Comparison of ENCODE assay signal across 34 cellular contexts in the genomic region with DNA sequence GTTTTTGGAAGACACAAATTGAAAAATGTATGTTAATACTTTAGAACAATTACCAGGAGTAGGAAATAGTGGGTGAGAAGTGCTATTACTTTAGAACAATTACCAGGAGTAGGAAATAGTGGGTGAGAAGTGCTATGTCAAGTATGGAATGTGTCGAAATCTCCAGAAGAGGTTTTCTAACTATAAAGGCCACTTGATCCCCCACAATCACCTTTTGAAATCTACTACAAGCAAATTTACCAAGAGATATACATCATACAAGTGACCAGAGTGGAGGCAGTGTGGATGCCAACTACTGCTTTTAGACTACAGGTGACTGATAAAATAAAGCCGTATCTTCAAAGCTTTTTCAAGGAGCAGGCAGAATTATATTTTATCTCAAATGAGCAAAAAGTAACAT. TPM values are rescaled to one million over a fixed set of nuclear protein-coding genes. Genes with fewer than 3 reads are reported as not detected.
"Had no signal": no experiment of that assay in that cellular context is flagged by ENCODE, and none has a peak within 500 bp of the region (broad histone marks: within the 10 kb centered on the region; RNA-seq: fewer than 3 reads in every experiment).

No MANE protein-coding gene starts in this region.

- H3K9me2 ChIP-seq: SK-N-SH had no signal

- H3K27ac Mint-ChIP-seq: activated CD4-positive, alpha-beta T cell treated with anti-CD3 and anti-CD28 coated beads for 36 hours; activated CD4-positive, alpha-beta T cell treated with anti-CD3 and anti-CD28 coated beads, Interleukin-2, amount 10 ng/mL, durations not matched to agents 7 days and 5 days; activated CD8-positive, alpha-beta T cell treated with anti-CD3 and anti-CD28 coated beads, Interleukin-2, amount 10 ng/mL, durations not matched to agents 7 days and 5 days; activated naive CD4-positive, alpha-beta T cell treated with anti-CD3 and anti-CD28 coated beads, Interleukin-2, amount 50 U/mL, for 24 hours; activated naive CD8-positive, alpha-beta T cell treated with anti-CD3 and anti-CD28 coated beads, Interleukin-2, amount 10 ng/mL, durations not matched to agents 7 days and 5 days; activated T-cell treated with anti-CD3 and anti-CD28 coated beads, Interleukin-2, amount 50 U/mL, for 24 hours; activated T-helper 2 cell treated with anti-CD3 and anti-CD28 coated beads, Interferon-gamma antibody, Interleukin-2, Interleukin-4, amounts not matched to agents 10 μg/mL and 5 μg/mL and 100 μg/mL, durations not matched to agents 14 hours and 24 hours and 36 hours; T-helper 1 cell treated with Interleukin-12 subunit alpha and Interleukin-12 subunit beta and Interleukin-4 antibody, amounts not matched to agents 30 μg/mL and 1 μg/mL, for 36 hours; T-helper 2 cell treated with Interferon-gamma antibody and Interleukin-4, amounts not matched to agents 5 μg/mL and 100 μg/mL, for 36 hours; WTC11 had no signal

- H3K27me3 ChIP-seq: ascending aorta, cardiac muscle cell, MG63, Peyer's patch, SJSA1 had no signal

- H3K9me3 Mint-ChIP-seq: activated naive CD4-positive, alpha-beta T cell treated with anti-CD3 and anti-CD28 coated beads, Interleukin-2, amount 50 U/mL, for 24 hours; activated naive CD8-positive, alpha-beta T cell treated with anti-CD3 and anti-CD28 coated beads, Interleukin-2, amount 10 ng/mL, durations not matched to agents 7 days and 5 days; activated T-helper 2 cell treated with anti-CD3 and anti-CD28 coated beads, Interferon-gamma antibody, Interleukin-2, Interleukin-4, amounts not matched to agents 10 μg/mL and 5 μg/mL and 100 μg/mL, durations not matched to agents 14 hours and 24 hours and 36 hours; central memory CD8-positive, alpha-beta T cell; T-helper 2 cell treated with Interferon-gamma antibody and Interleukin-4, amounts not matched to agents 5 μg/mL and 100 μg/mL, for 36 hours had no signal

- H3K4me3 ChIP-seq: ascending aorta, cardiac muscle cell, MG63, Peyer's patch, SJSA1 had no signal

- H3K4me1 Mint-ChIP-seq: activated CD4-positive, alpha-beta T cell treated with anti-CD3 and anti-CD28 coated beads for 36 hours; activated CD4-positive, alpha-beta T cell treated with anti-CD3 and anti-CD28 coated beads, Interleukin-2, amount 10 ng/mL, durations not matched to agents 7 days and 5 days; activated naive CD4-positive, alpha-beta T cell treated with anti-CD3 and anti-CD28 coated beads, Interleukin-2, amount 50 U/mL, for 24 hours; activated naive CD8-positive, alpha-beta T cell treated with anti-CD3 and anti-CD28 coated beads, Interleukin-2, amount 10 ng/mL, durations not matched to agents 7 days and 5 days had no signal

- DNase-seq: activated CD4-positive, alpha-beta T cell treated with anti-CD3 and anti-CD28 coated beads for 36 hours; activated CD4-positive, alpha-beta T cell treated with anti-CD3 and anti-CD28 coated beads, Interleukin-2, amount 10 ng/mL, durations not matched to agents 7 days and 5 days; activated CD4-positive, alpha-beta T cell treated with anti-CD3 and anti-CD28 coated beads, Interleukin-2, amount 50 U/mL, for 48 hours; activated CD8-positive, alpha-beta T cell treated with anti-CD3 and anti-CD28 coated beads, Interleukin-2, amount 10 ng/mL, durations not matched to agents 7 days and 5 days; activated gamma-delta T cell; activated naive CD4-positive, alpha-beta T cell treated with Interleukin-2 at 50 U/mL for 16 hours; activated naive CD8-positive, alpha-beta T cell treated with anti-CD3 and anti-CD28 coated beads, Interleukin-2, amount 10 ng/mL, durations not matched to agents 7 days and 5 days; activated T-cell treated with anti-CD3 and anti-CD28 coated beads, Interleukin-2, amount 50 U/mL, for 24 hours; amygdala; MG63; NCI-H1105; NCI-H1417 treated with DMSO at 0.1 percent for 48 hours; NCI-H1930; NCI-H2081 treated with DMSO at 0.1 percent for 48 hours; NCI-H2171; NCI-H510A; NCI-H526; NCI-H748 treated with DMSO at 0.1 percent for 48 hours; NK-92 treated with Interleukin-12 subunit alpha and Interleukin-12 subunit beta, amount 100 ng/mL, for 24 hours; PC-3; Peyer's patch; RPMI8226; SHP77 treated with DMSO at 0.1 percent for 48 hours; SK-N-SH had no signal

- H3K27ac ChIP-seq: ascending aorta, cardiac muscle cell, Peyer's patch, SJSA1 had no signal

- H3K9me3 ChIP-seq: ascending aorta, MG63, Peyer's patch, SJSA1, SK-N-SH had no signal

- H3K4me2 ChIP-seq: SK-N-SH had no signal

- H3K36me3 ChIP-seq: ascending aorta, cardiac muscle cell, MG63, Peyer's patch, SJSA1 had no signal

- ATAC-seq: activated CD4-positive, alpha-beta T cell treated with anti-CD3 and anti-CD28 coated beads for 36 hours; activated CD4-positive, CD25-positive, alpha-beta regulatory T cell treated with anti-CD3 and anti-CD28 coated beads, Interleukin-2, amount 50 U/mL, for 24 hours; activated CD8-positive, alpha-beta T cell treated with anti-CD3 and anti-CD28 coated beads, Interleukin-2, amount 10 ng/mL, durations not matched to agents 7 days and 5 days; PC-3; WTC11 had no signal

- H3K4me1 ChIP-seq: ascending aorta, Peyer's patch, SJSA1 had no signal

- H3K27me3 Mint-ChIP-seq: activated CD4-positive, alpha-beta T cell treated with anti-CD3 and anti-CD28 coated beads for 36 hours; activated CD4-positive, alpha-beta T cell treated with anti-CD3 and anti-CD28 coated beads, Interleukin-2, amount 10 ng/mL, durations not matched to agents 7 days and 5 days; activated naive CD4-positive, alpha-beta T cell treated with anti-CD3 and anti-CD28 coated beads, Interleukin-2, amount 50 U/mL, for 24 hours; activated naive CD8-positive, alpha-beta T cell treated with anti-CD3 and anti-CD28 coated beads, Interleukin-2, amount 10 ng/mL, durations not matched to agents 7 days and 5 days; activated T-cell treated with anti-CD3 and anti-CD28 coated beads, Interleukin-2, amount 50 U/mL, for 24 hours; central memory CD8-positive, alpha-beta T cell had no signal

- H3K4me3 Mint-ChIP-seq: activated CD4-positive, alpha-beta T cell treated with anti-CD3 and anti-CD28 coated beads for 36 hours; activated CD4-positive, alpha-beta T cell treated with anti-CD3 and anti-CD28 coated beads, Interleukin-2, amount 10 ng/mL, durations not matched to agents 7 days and 5 days; activated CD8-positive, alpha-beta T cell treated with anti-CD3 and anti-CD28 coated beads, Interleukin-2, amount 10 ng/mL, durations not matched to agents 7 days and 5 days; activated naive CD4-positive, alpha-beta T cell treated with anti-CD3 and anti-CD28 coated beads, Interleukin-2, amount 50 U/mL, for 24 hours; activated naive CD8-positive, alpha-beta T cell treated with anti-CD3 and anti-CD28 coated beads, Interleukin-2, amount 10 ng/mL, durations not matched to agents 7 days and 5 days; activated T-cell treated with anti-CD3 and anti-CD28 coated beads, Interleukin-2, amount 50 U/mL, for 24 hours; central memory CD8-positive, alpha-beta T cell; T-helper 1 cell treated with Interleukin-12 subunit alpha and Interleukin-12 subunit beta and Interleukin-4 antibody, amounts not matched to agents 30 μg/mL and 1 μg/mL, for 36 hours; T-helper 2 cell treated with Interferon-gamma antibody and Interleukin-4, amounts not matched to agents 5 μg/mL and 100 μg/mL, for 36 hours; WTC11 had no signal

RNA-seq across cellular contexts. Expression of gene MAB21L2, which starts 43.1 kb away (rescaled TPM):
- total RNA-seq: activated CD4-positive, alpha-beta T cell treated with anti-CD3 and anti-CD28 coated beads for 36 hours; activated CD4-positive, alpha-beta T cell treated with anti-CD3 and anti-CD28 coated beads, Interleukin-2, amount 10 ng/mL, durations not matched to agents 7 days and 5 days; activated CD8-positive, alpha-beta T cell treated with anti-CD3 and anti-CD28 coated beads, Interleukin-2, amount 10 ng/mL, durations not matched to agents 7 days and 5 days; activated naive CD8-positive, alpha-beta T cell treated with anti-CD3 and anti-CD28 coated beads, Interleukin-2, amount 10 ng/mL, durations not matched to agents 7 days and 5 days; activated T-helper 2 cell treated with anti-CD3 and anti-CD28 coated beads, Interferon-gamma antibody, Interleukin-2, Interleukin-4, amounts not matched to agents 10 μg/mL and 5 μg/mL and 100 μg/mL, durations not matched to agents 14 hours and 24 hours and 36 hours; ascending aorta; PC-3; SJSA1; WTC11 had no signal
